In genomic region chr1:39453603-39454002, GRCh38 we compare ENCODE assay signal across 15 cellular contexts. TPM values are rescaled to one million over a fixed set of nuclear protein-coding genes. Genes with fewer than 3 reads are reported as not detected.
DNase-seq lines count a peak whose midpoint lies in the region; ATAC-seq and TF ChIP-seq lines count a peak whose summit lies in the region.
"Had no signal": no experiment of that assay in that cellular context is flagged by ENCODE, and none has a peak within 500 bp of the region (broad histone marks: within the 10 kb centered on the region; RNA-seq: fewer than 3 reads in every experiment).

No MANE protein-coding gene starts in this region.

- POLR2A ChIA-PET in WTC11 (lab: Charles Lee) (no interaction called here), T-cell (lab: Charles Lee) (no interaction called here)

- no peak overlapping the region for H3K27ac Mint-ChIP-seq in WTC11
- no peak overlapping the region for H3K27ac Mint-ChIP-seq in T-cell
- H3K27ac Mint-ChIP-seq: endodermal cell had no signal

- H3K9me3 ChIP-seq in heart left ventricle: no peaks in the 10 kb centered on the region

- no peaks in the 10 kb centered on the region for H3K27me3 Mint-ChIP-seq in WTC11 (ENCODE audit: low read depth)
- H3K27me3 Mint-ChIP-seq in T-cell: no peaks in the 10 kb centered on the region

- H3K36me3 ChIP-seq in heart left ventricle: peaks cover 15 to 100% (median 99%) of the 10 kb centered on the region in 9 donors

- intact Hi-C loops in heart left ventricle (cut with DNase I): loop anchor here in 2 of 10 donors (10.0 kb wide), 2 partner anchors 129 to 149 kb away; no protein-coding TSS in a partner anchor

- TF ChIP-seq CTCF in heart left ventricle (IDR thresholded peaks at IDR 0.05) (no peak), WTC11 (IDR thresholded peaks at IDR 0.05) (no peak)

- no peak for TF ChIP-seq POLR2A in heart left ventricle (IDR thresholded peaks at IDR 0.05)

- H3K4me1 Mint-ChIP-seq in WTC11 (no peaks in the 10 kb centered on the region), T-cell (no peaks in the 10 kb centered on the region)
- H3K4me1 Mint-ChIP-seq: CD14-positive monocyte had no signal

- ATAC-seq in heart left ventricle (peak in 2 of 4 donors; percentile 38 to 57), WTC11 (no peak), T-cell (replicated peaks in 1 of 4) (no peak)

- H3K4me3 ChIP-seq in heart left ventricle: no peak overlapping the region

- H3K4me1 ChIP-seq in heart left ventricle: peaks cover 0 to 9% (median 0%) of the 10 kb centered on the region in 12 donors

- no peaks in the 10 kb centered on the region for H3K9me3 Mint-ChIP-seq in WTC11
- no peaks in the 10 kb centered on the region for H3K9me3 Mint-ChIP-seq in T-cell
- H3K9me3 Mint-ChIP-seq: CD14-positive monocyte, endodermal cell had no signal

- no peaks in the 10 kb centered on the region for H3K27me3 ChIP-seq in heart left ventricle

- WGBS in heart left ventricle, 4 donors: 73 to 83% (median 81%) methylated on average over 8 of the region's 8 CpGs

- CTCF ChIA-PET in WTC11 (lab: Charles Lee): no interaction called here
- CTCF ChIA-PET in T-cell (lab: Charles Lee): no interaction called here

- H3K4me3 Mint-ChIP-seq in WTC11: no peak overlapping the region
- no peak overlapping the region for H3K4me3 Mint-ChIP-seq in T-cell
- H3K4me3 Mint-ChIP-seq: CD14-positive monocyte, endodermal cell had no signal

- DNase-seq in GM04503 (ENCODE audit: low read depth): peak; percentile 23
- peak; percentile 71 for DNase-seq in astrocyte of the hippocampus (ENCODE audit: low read depth, low spot score)
- DNase-seq in heart left ventricle: peak in 3 of 5 donors; percentile 53 to 60 (median 55)
- DNase-seq in renal cortical epithelial cell (ENCODE audit: low read depth): peak; percentile 18
- DNase-seq in WTC11 (ENCODE audit: low spot score): no peak
- no peak for DNase-seq in T-cell
- DNase-seq in iPS-NIHi7 (ENCODE audit: extremely low spot score): no peak
- no peak for DNase-seq in stimulated activated CD4-positive, alpha-beta T cell treated with anti-CD3 and anti-CD28 coated beads, Interleukin-2, amount 100 ng/mL, for 24 hours
- DNase-seq: activated CD8-positive, alpha-beta memory T cell treated with anti-CD3 and anti-CD28 coated beads, Interleukin-2, amount 50 U/mL, for 4 hours; amniotic stem cell; endodermal cell; NCI-H510A treated with DMSO at 0.1 percent for 48 hours; RPMI8226 had no signal

- no peak overlapping the region for H3K27ac ChIP-seq in heart left ventricle

- peaks cover 89% of the 10 kb centered on the region for H3K36me3 Mint-ChIP-seq in WTC11
- peaks cover 60% of the 10 kb centered on the region for H3K36me3 Mint-ChIP-seq in T-cell

TF ChIP-seq in WTC11, 78 proteins besides CTCF, POLR2A, EP300 and RAD21 (continues in another document):
- TF ChIP-seq, protein P1, sequence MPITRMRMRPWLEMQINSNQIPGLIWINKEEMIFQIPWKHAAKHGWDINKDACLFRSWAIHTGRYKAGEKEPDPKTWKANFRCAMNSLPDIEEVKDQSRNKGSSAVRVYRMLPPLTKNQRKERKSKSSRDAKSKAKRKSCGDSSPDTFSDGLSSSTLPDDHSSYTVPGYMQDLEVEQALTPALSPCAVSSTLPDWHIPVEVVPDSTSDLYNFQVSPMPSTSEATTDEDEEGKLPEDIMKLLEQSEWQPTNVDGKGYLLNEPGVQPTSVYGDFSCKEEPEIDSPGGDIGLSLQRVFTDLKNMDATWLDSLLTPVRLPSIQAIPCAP (CRISPR knock-in tag; IDR thresholded peaks at IDR 0.05): no peak
- TF ChIP-seq ZNF512 (CRISPR knock-in tag; IDR thresholded peaks at IDR 0.05; ENCODE audit: borderline replicate concordance) (no peak), SMAD4 (CRISPR knock-in tag; IDR thresholded peaks at IDR 0.05) (no peak), PRRX2 (CRISPR knock-in tag; IDR thresholded peaks at IDR 0.05) (no peak), FOXP1 (CRISPR knock-in tag; IDR thresholded peaks at IDR 0.05; ENCODE audit: borderline replicate concordance) (no peak), JAZF1 (CRISPR knock-in tag; IDR thresholded peaks at IDR 0.05) (no peak), ATF6 (CRISPR knock-in tag; IDR thresholded peaks at IDR 0.05) (no peak), STAT6 (CRISPR knock-in tag; conservative IDR thresholded peaks at IDR 0.05; ENCODE audit: low read depth) (no peak), ZNF138 (CRISPR knock-in tag; conservative IDR thresholded peaks at IDR 0.05) (no peak), CDX4 (CRISPR knock-in tag; IDR thresholded peaks at IDR 0.05; ENCODE audit: borderline replicate concordance) (no peak)

RNA-seq across cellular contexts. Expression of gene BMP8A, which starts 37.8 kb away (rescaled TPM):
- 1 to 10 TPM in 3 of 9 donors, under 1 TPM in 5, not detected in 1; 0.22 to 2.4 (median 0.78) TPM for total RNA-seq in heart left ventricle
- polyA plus RNA-seq in heart left ventricle: under 1 TPM in 1 of 2 donors, not detected in 1; 0.43 TPM
- 0.10 TPM in 1 of 2 replicates, not detected in the other for total RNA-seq in renal cortical epithelial cell
- total RNA-seq in WTC11 (2021): 0.94 to 1.2 TPM (median 1.0 TPM) in 3 replicates
- total RNA-seq in T-cell: under 1 TPM in 1 of 5 donors, not detected in 4; 0.38 TPM
- total RNA-seq: G401 had no signal
- polyA plus RNA-seq: CD14-positive monocyte had no signal

Comparison
In these comparisons a context has a peak if more than half of its experiments do, and no peak if none do; other contexts are left out.
1. DNase-seq: peak in GM04503 (single experiment), astrocyte of the hippocampus (single experiment), heart left ventricle (3 of 5) and renal cortical epithelial cell (single experiment); none in WTC11 (single experiment), T-cell (0 of 34), iPS-NIHi7 (single experiment) and stimulated activated CD4-positive, alpha-beta T cell treated with anti-CD3 and anti-CD28 coated beads, Interleukin-2, amount 100 ng/mL, for 24 hours (0 of 2).